ENCODE assay signal across 1 cellular context in the genomic region with DNA sequence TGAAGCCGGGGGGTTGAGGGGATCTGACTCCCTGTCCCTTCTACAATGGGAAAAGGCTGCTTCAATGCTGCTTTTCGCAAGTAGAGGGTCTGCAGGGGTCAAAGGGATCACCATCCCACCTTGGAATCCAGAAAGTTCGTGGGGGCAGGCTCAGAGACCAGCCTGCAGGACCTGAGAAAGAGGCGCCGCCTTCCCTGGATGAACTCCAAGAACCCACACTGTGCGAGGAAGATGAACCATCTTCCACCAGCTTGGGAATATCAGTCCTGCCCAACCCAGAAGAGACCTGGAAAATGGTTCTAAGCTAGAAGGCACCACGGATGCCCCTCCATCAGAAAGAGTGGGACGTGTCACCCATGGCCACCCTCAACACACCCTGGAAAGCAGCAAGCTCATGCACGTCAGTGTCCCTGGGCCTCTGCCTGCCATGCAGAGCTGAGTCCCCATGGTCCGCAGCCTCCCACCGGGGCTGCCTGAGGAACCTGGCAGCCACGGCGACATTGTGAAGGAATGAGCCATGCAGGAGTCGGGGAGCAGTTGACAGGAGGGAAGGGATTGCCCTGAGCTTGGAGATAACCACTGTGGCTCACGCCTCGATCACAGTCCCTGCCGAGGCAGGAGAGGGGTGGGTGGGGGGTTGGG.
TF ChIP-seq lines count a peak whose summit lies in the region.

No MANE protein-coding gene starts in this region.

TF ChIP-seq in GM12878, 131 proteins besides CTCF, POLR2A, EP300 and RAD21:
- TF ChIP-seq HDAC6 (IDR thresholded peaks at IDR 0.05; ENCODE audit: unreplicated experiment), result no peak
- no peak for TF ChIP-seq ZNF207 (IDR thresholded peaks at IDR 0.05; ENCODE audit: borderline replicate concordance)
- TF ChIP-seq, protein P1, sequence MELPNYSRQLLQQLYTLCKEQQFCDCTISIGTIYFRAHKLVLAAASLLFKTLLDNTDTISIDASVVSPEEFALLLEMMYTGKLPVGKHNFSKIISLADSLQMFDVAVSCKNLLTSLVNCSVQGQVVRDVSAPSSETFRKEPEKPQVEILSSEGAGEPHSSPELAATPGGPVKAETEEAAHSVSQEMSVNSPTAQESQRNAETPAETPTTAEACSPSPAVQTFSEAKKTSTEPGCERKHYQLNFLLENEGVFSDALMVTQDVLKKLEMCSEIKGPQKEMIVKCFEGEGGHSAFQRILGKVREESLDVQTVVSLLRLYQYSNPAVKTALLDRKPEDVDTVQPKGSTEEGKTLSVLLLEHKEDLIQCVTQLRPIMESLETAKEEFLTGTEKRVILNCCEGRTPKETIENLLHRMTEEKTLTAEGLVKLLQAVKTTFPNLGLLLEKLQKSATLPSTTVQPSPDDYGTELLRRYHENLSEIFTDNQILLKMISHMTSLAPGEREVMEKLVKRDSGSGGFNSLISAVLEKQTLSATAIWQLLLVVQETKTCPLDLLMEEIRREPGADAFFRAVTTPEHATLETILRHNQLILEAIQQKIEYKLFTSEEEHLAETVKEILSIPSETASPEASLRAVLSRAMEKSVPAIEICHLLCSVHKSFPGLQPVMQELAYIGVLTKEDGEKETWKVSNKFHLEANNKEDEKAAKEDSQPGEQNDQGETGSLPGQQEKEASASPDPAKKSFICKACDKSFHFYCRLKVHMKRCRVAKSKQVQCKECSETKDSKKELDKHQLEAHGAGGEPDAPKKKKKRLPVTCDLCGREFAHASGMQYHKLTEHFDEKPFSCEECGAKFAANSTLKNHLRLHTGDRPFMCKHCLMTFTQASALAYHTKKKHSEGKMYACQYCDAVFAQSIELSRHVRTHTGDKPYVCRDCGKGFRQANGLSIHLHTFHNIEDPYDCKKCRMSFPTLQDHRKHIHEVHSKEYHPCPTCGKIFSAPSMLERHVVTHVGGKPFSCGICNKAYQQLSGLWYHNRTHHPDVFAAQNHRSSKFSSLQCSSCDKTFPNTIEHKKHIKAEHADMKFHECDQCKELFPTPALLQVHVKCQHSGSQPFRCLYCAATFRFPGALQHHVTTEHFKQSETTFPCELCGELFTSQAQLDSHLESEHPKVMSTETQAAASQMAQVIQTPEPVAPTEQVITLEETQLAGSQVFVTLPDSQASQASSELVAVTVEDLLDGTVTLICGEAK (IDR thresholded peaks at IDR 0.05; ENCODE audit: borderline replicate concordance), result no peak
- no peak for TF ChIP-seq SMC3 (IDR thresholded peaks at IDR 0.05; ENCODE audit: borderline replicate concordance, low read length)
- no peak for TF ChIP-seq TCF7 (IDR thresholded peaks at IDR 0.05; ENCODE audit: borderline replicate concordance)
- TF ChIP-seq, protein P2, sequence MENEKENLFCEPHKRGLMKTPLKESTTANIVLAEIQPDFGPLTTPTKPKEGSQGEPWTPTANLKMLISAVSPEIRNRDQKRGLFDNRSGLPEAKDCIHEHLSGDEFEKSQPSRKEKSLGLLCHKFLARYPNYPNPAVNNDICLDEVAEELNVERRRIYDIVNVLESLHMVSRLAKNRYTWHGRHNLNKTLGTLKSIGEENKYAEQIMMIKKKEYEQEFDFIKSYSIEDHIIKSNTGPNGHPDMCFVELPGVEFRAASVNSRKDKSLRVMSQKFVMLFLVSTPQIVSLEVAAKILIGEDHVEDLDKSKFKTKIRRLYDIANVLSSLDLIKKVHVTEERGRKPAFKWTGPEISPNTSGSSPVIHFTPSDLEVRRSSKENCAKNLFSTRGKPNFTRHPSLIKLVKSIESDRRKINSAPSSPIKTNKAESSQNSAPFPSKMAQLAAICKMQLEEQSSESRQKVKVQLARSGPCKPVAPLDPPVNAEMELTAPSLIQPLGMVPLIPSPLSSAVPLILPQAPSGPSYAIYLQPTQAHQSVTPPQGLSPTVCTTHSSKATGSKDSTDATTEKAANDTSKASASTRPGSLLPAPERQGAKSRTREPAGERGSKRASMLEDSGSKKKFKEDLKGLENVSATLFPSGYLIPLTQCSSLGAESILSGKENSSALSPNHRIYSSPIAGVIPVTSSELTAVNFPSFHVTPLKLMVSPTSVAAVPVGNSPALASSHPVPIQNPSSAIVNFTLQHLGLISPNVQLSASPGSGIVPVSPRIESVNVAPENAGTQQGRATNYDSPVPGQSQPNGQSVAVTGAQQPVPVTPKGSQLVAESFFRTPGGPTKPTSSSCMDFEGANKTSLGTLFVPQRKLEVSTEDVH (IDR thresholded peaks at IDR 0.05; ENCODE audit: low read depth, partially characterized antibody), result no peak
- TF ChIP-seq, protein P3, sequence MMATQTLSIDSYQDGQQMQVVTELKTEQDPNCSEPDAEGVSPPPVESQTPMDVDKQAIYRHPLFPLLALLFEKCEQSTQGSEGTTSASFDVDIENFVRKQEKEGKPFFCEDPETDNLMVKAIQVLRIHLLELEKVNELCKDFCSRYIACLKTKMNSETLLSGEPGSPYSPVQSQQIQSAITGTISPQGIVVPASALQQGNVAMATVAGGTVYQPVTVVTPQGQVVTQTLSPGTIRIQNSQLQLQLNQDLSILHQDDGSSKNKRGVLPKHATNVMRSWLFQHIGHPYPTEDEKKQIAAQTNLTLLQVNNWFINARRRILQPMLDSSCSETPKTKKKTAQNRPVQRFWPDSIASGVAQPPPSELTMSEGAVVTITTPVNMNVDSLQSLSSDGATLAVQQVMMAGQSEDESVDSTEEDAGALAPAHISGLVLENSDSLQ (IDR thresholded peaks at IDR 0.05), result no peak
- TF ChIP-seq MYC (IDR thresholded peaks at IDR 0.05; ENCODE audit: insufficient read depth, insufficient read length, insufficient replicate concordance, low read length, severe bottlenecking), result no peak
- TF ChIP-seq NFXL1 (IDR thresholded peaks at IDR 0.05; ENCODE audit: borderline replicate concordance), result no peak
- TF ChIP-seq, protein P4, sequence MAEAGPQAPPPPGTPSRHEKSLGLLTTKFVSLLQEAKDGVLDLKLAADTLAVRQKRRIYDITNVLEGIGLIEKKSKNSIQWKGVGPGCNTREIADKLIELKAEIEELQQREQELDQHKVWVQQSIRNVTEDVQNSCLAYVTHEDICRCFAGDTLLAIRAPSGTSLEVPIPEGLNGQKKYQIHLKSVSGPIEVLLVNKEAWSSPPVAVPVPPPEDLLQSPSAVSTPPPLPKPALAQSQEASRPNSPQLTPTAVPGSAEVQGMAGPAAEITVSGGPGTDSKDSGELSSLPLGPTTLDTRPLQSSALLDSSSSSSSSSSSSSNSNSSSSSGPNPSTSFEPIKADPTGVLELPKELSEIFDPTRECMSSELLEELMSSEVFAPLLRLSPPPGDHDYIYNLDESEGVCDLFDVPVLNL (IDR thresholded peaks at IDR 0.05; ENCODE audit: low read depth, low read length), result no peak
- TF ChIP-seq FOS (IDR thresholded peaks at IDR 0.05; ENCODE audit: borderline replicate concordance, extremely low read depth, insufficient read length), result no peak
- TF ChIP-seq CHD1 (IDR thresholded peaks at IDR 0.05; ENCODE audit: low read depth, low read length), result no peak
TF ChIP-seq in GM12878: peak in this region for 0.
